ENCODE assay signal across 8 cellular contexts in the genomic region with DNA sequence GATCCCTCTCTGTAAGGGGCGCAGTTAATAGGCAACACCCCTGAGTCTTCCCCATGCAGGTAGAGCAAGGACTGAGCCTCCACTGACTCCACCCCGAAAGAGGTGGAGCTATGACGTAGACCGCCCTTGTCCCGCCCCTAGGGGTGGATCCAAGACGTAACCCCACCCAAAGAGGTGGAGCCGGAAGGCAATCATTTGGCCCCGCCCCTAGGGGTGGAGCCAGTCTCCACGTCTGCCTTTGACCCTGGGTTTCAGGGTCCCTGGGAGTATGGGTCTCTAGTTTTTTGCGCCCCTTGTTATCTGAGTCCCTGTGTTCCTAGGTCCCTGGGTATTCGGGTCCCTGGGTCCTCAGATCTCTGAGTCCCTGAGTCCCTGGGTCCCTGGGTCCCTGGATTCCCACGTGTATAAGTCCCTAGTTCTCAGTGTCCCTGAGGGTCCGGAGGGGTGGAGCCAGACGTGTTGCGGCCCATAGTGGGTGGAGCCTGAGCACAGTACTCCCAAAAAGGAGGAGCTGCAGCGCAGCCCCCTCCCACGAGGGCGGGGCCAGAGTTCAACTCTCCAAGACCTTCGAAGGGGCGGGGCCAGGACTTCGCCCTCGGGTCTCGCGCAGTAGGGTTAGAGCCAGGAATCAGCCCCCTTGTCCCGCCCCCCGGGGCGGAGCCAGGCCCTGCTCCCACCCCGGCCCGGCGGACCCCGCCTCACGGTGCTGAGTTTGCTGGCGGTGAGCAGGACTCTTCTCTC. TPM values are rescaled to one million over a fixed set of nuclear protein-coding genes. Genes with fewer than 3 reads are reported as not detected.
A peak's percentile ranks its signal among the peaks of the same experiment; 100 is the strongest.
DNase-seq lines count a peak whose midpoint lies in the region; ATAC-seq and TF ChIP-seq lines count a peak whose summit lies in the region.

No MANE protein-coding gene starts in this region.

- H3K4me1 ChIP-seq in CD8-positive, alpha-beta memory T cell (ENCODE audit: insufficient read depth, low read length): peaks cover 23% of the 10 kb centered on the region

- DNase-seq in CD8-positive, alpha-beta memory T cell: peak; percentile 55 to 71 (median 57)
- DNase-seq in NB4 (ENCODE audit: low read depth) (peak; percentile 31), medulla oblongata (ENCODE audit: extremely low spot score) (peak; percentile 66), ureter (ENCODE audit: low spot score) (no peak), NCI-H510A (lab: John Stamatoyannopoulos, UW) (no peak)
- DNase-seq in activated CD4-positive, alpha-beta memory T cell treated with anti-CD3 and anti-CD28 coated beads, Interleukin-2, amount 10 ng/mL, durations not matched to agents 7 days and 5 days: peak; percentile 74
- peak; percentile 65 to 77 (median 69) for DNase-seq in effector memory CD8-positive, alpha-beta T cell
- peak; percentile 34 to 48 for DNase-seq in stimulated activated CD8-positive, alpha-beta memory T cell treated with anti-CD3 and anti-CD28 coated beads, Interleukin-2, amount 100 ng/mL, for 1 hour (ENCODE audit: low read depth in 2 of 2)

- CTCF ChIA-PET in CD8-positive, alpha-beta memory T cell (lab: Charles Lee): interaction anchor here (1.5 kb wide), 1 partner anchor 10 kb away, joined by 3 read pairs; no protein-coding TSS in a partner anchor
- CTCF ChIA-PET in activated CD4-positive, alpha-beta memory T cell treated with anti-CD3 and anti-CD28 coated beads, Interleukin-2, amount 10 ng/mL, durations not matched to agents 7 days and 5 days (lab: Charles Lee): interaction anchor here (1.0 kb wide), 1 partner anchor 9 kb away, joined by 3 read pairs; no protein-coding TSS in a partner anchor

- H3K4me1 Mint-ChIP-seq in CD8-positive, alpha-beta memory T cell: peaks cover 12 to 20% (median 19%) of the 10 kb centered on the region in 3 donors
- peaks cover 18% of the 10 kb centered on the region for H3K4me1 Mint-ChIP-seq in activated CD4-positive, alpha-beta memory T cell treated with anti-CD3 and anti-CD28 coated beads, Interleukin-2, amount 10 ng/mL, durations not matched to agents 7 days and 5 days
- H3K4me1 Mint-ChIP-seq in effector memory CD8-positive, alpha-beta T cell (ENCODE audit: low read depth in 2 of 2): peaks cover 15 to 22% of the 10 kb centered on the region in 2 donors

- H3K27me3 ChIP-seq in CD8-positive, alpha-beta memory T cell (ENCODE audit: insufficient read depth, low read length, poor library complexity, severe bottlenecking): no peaks in the 10 kb centered on the region

- H3K9me3 ChIP-seq in CD8-positive, alpha-beta memory T cell (ENCODE audit: low read length): no peaks in the 10 kb centered on the region

- H3K27ac ChIP-seq in CD8-positive, alpha-beta memory T cell (ENCODE audit: low read depth, low read length): no peak overlapping the region

- peak overlapping the region in 3 of 8 donors; percentile 64 to 75 (median 68) for H3K27ac Mint-ChIP-seq in CD8-positive, alpha-beta memory T cell
- H3K27ac Mint-ChIP-seq in activated CD4-positive, alpha-beta memory T cell treated with anti-CD3 and anti-CD28 coated beads, Interleukin-2, amount 10 ng/mL, durations not matched to agents 7 days and 5 days: no peak overlapping the region
- peak overlapping the region in 1 of 2 donors; percentile 49 for H3K27ac Mint-ChIP-seq in effector memory CD8-positive, alpha-beta T cell

- H3K36me3 Mint-ChIP-seq in CD8-positive, alpha-beta memory T cell: peaks cover 0 to 51% (median 0%) of the 10 kb centered on the region in 3 donors
- peaks cover 33% of the 10 kb centered on the region for H3K36me3 Mint-ChIP-seq in activated CD4-positive, alpha-beta memory T cell treated with anti-CD3 and anti-CD28 coated beads, Interleukin-2, amount 10 ng/mL, durations not matched to agents 7 days and 5 days (ENCODE audit: low read depth)
- H3K36me3 Mint-ChIP-seq in effector memory CD8-positive, alpha-beta T cell (ENCODE audit: insufficient read depth): peaks cover 60% of the 10 kb centered on the region

- POLR2A ChIA-PET in CD8-positive, alpha-beta memory T cell (lab: Charles Lee): no interaction called here
- POLR2A ChIA-PET in activated CD4-positive, alpha-beta memory T cell treated with anti-CD3 and anti-CD28 coated beads, Interleukin-2, amount 10 ng/mL, durations not matched to agents 7 days and 5 days (lab: Charles Lee): interaction anchor here (2.3 kb wide), 1 partner anchor 51 kb away, joined by 6 read pairs; a partner anchor contains a TSS

- peaks cover 25% of the 10 kb centered on the region for H3K36me3 ChIP-seq in CD8-positive, alpha-beta memory T cell (ENCODE audit: insufficient read depth, low read length)

- H3K4me3 Mint-ChIP-seq in CD8-positive, alpha-beta memory T cell: no peak overlapping the region
- H3K4me3 Mint-ChIP-seq in activated CD4-positive, alpha-beta memory T cell treated with anti-CD3 and anti-CD28 coated beads, Interleukin-2, amount 10 ng/mL, durations not matched to agents 7 days and 5 days: no peak overlapping the region
- no peak overlapping the region for H3K4me3 Mint-ChIP-seq in effector memory CD8-positive, alpha-beta T cell

- no peaks in the 10 kb centered on the region for H3K9me3 Mint-ChIP-seq in CD8-positive, alpha-beta memory T cell
- no peaks in the 10 kb centered on the region for H3K9me3 Mint-ChIP-seq in activated CD4-positive, alpha-beta memory T cell treated with anti-CD3 and anti-CD28 coated beads, Interleukin-2, amount 10 ng/mL, durations not matched to agents 7 days and 5 days
- H3K9me3 Mint-ChIP-seq in effector memory CD8-positive, alpha-beta T cell: no peaks in the 10 kb centered on the region

- TF ChIP-seq POLR2A in NB4 (IDR thresholded peaks at IDR 0.05; ENCODE audit: extremely low read depth, insufficient read length): no peak

- TF ChIP-seq CTCF in NB4 (IDR thresholded peaks at IDR 0.05; ENCODE audit: low read depth, low read length): no peak

- H3K27me3 Mint-ChIP-seq in CD8-positive, alpha-beta memory T cell: no peaks in the 10 kb centered on the region
- H3K27me3 Mint-ChIP-seq in activated CD4-positive, alpha-beta memory T cell treated with anti-CD3 and anti-CD28 coated beads, Interleukin-2, amount 10 ng/mL, durations not matched to agents 7 days and 5 days: no peaks in the 10 kb centered on the region
- H3K27me3 Mint-ChIP-seq in effector memory CD8-positive, alpha-beta T cell: no peaks in the 10 kb centered on the region

- ATAC-seq in effector memory CD8-positive, alpha-beta T cell (replicated peaks): peak; percentile 82

- no peak overlapping the region for H3K4me3 ChIP-seq in CD8-positive, alpha-beta memory T cell (ENCODE audit: low read length)
- H3K4me3 ChIP-seq in NB4 (ENCODE audit: low read depth, low read length): no peak overlapping the region

RNA-seq across cellular contexts. Expression of a gene that starts 5.3 kb away (rescaled TPM):
- 10 to 100 TPM; 51.9 to 55.1 TPM for total RNA-seq in CD8-positive, alpha-beta memory T cell
- 93.2 TPM for polyA plus RNA-seq in CD8-positive, alpha-beta memory T cell
- 100 to 1,000 TPM in 1 of 2 experiments, 10 to 100 TPM in 1; 97.2 to 101 TPM for total RNA-seq in activated CD4-positive, alpha-beta memory T cell treated with anti-CD3 and anti-CD28 coated beads, Interleukin-2, amount 10 ng/mL, durations not matched to agents 7 days and 5 days
- total RNA-seq in ureter: 3.1 TPM

RNA-seq across cellular contexts. Expression of a gene that starts 12.3 kb away (rescaled TPM):
- total RNA-seq in CD8-positive, alpha-beta memory T cell: 1 to 10 TPM in 1 of 2 experiments, under 1 TPM in 1; 0.88 to 1.8 TPM
- polyA plus RNA-seq in CD8-positive, alpha-beta memory T cell: 4.1 TPM
- total RNA-seq in activated CD4-positive, alpha-beta memory T cell treated with anti-CD3 and anti-CD28 coated beads, Interleukin-2, amount 10 ng/mL, durations not matched to agents 7 days and 5 days: under 1 TPM; 0.63 to 0.93 TPM
- 23.6 TPM for total RNA-seq in ureter

RNA-seq across cellular contexts. Expression of a gene that starts 16.7 kb away (rescaled TPM):
- 10 to 100 TPM; 14.5 to 14.8 TPM for total RNA-seq in CD8-positive, alpha-beta memory T cell
- polyA plus RNA-seq in CD8-positive, alpha-beta memory T cell: 19.9 TPM
- total RNA-seq in activated CD4-positive, alpha-beta memory T cell treated with anti-CD3 and anti-CD28 coated beads, Interleukin-2, amount 10 ng/mL, durations not matched to agents 7 days and 5 days: 10 to 100 TPM; 30.0 to 35.7 TPM
- total RNA-seq in ureter: 37.0 TPM

RNA-seq across cellular contexts. Expression of a gene that starts 25.8 kb away (rescaled TPM):
- total RNA-seq in CD8-positive, alpha-beta memory T cell: 1 to 10 TPM; 7.1 to 8.9 TPM
- polyA plus RNA-seq in CD8-positive, alpha-beta memory T cell: 5.9 TPM
- 1 to 10 TPM; 2.5 to 3.0 TPM for total RNA-seq in activated CD4-positive, alpha-beta memory T cell treated with anti-CD3 and anti-CD28 coated beads, Interleukin-2, amount 10 ng/mL, durations not matched to agents 7 days and 5 days
- 1.2 TPM for total RNA-seq in ureter

RNA-seq across cellular contexts. Expression of a gene that starts 42.8 kb away (rescaled TPM):
- under 1 TPM; 0.28 to 0.33 TPM for total RNA-seq in CD8-positive, alpha-beta memory T cell
- polyA plus RNA-seq in CD8-positive, alpha-beta memory T cell: not detected
- not detected for total RNA-seq in activated CD4-positive, alpha-beta memory T cell treated with anti-CD3 and anti-CD28 coated beads, Interleukin-2, amount 10 ng/mL, durations not matched to agents 7 days and 5 days
- not detected for total RNA-seq in ureter

Comparison
In these comparisons a context has a peak if more than half of its experiments do, and no peak if none do; other contexts are left out.
1. DNase-seq: peak in CD8-positive, alpha-beta memory T cell (5 of 5), NB4 (single experiment), activated CD4-positive, alpha-beta memory T cell treated with anti-CD3 and anti-CD28 coated beads, Interleukin-2, amount 10 ng/mL, durations not matched to agents 7 days and 5 days (single experiment), effector memory CD8-positive, alpha-beta T cell (3 of 3), medulla oblongata (single experiment) and stimulated activated CD8-positive, alpha-beta memory T cell treated with anti-CD3 and anti-CD28 coated beads, Interleukin-2, amount 100 ng/mL, for 1 hour (2 of 2); none in ureter (single experiment) and NCI-H510A (single experiment).
2. RNA of a gene that starts 5.3 kb away (total RNA-seq): 97.2 to 101 TPM in activated CD4-positive, alpha-beta memory T cell treated with anti-CD3 and anti-CD28 coated beads, Interleukin-2, amount 10 ng/mL, durations not matched to agents 7 days and 5 days and 51.9 to 55.1 TPM in CD8-positive, alpha-beta memory T cell; 3.1 TPM in ureter (single experiment); every median in the first group is over 10 times any median in the second.